1 cellular context compared by ENCODE assay signal in the genomic region with DNA sequence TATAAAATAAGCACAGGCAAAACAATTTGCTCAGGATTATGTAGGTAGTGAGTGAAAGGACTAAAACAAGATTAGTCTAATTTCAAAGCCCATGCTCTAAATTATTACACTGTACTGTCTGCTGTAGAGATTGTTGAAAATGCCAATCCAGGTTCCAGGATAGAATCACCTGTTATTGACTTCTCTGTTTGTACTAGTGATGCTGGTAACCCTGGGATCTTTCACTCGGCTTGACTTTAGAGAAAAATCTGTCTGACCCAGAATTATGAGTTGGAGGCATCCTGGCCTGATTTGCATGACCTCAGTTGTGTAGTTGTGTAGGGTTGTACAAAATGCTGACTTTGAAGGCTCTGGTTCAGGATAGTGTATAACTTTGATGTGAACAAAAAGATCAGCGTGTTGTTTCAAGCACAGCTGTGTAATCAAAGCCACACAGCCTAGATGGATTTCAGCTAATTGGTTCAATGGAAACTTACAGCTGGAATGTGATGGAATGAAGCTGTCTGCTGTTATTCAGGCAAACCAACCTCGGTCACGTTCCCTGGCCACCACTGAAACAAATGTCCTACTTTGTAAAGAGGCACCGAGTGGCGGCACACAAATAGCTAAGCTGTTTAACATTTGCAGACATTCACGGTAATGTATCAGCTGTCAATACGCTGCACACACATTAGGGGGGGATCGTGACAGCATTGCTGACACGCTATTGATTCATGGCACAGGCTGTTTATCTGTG.
TF ChIP-seq lines count a peak whose summit lies in the region.

No MANE protein-coding gene starts in this region.

TF ChIP-seq in IMR-90, 13 proteins besides CTCF, POLR2A, EP300 and RAD21:
- TF ChIP-seq CEBPB (IDR thresholded peaks at IDR 0.05; ENCODE audit: low read depth, low read length): no peak
- no peak for TF ChIP-seq MAFK (IDR thresholded peaks at IDR 0.05; ENCODE audit: low read depth, low read length)
- TF ChIP-seq MAZ (IDR thresholded peaks at IDR 0.05; ENCODE audit: borderline replicate concordance, low read depth, low read length): no peak
- TF ChIP-seq, protein P1, sequence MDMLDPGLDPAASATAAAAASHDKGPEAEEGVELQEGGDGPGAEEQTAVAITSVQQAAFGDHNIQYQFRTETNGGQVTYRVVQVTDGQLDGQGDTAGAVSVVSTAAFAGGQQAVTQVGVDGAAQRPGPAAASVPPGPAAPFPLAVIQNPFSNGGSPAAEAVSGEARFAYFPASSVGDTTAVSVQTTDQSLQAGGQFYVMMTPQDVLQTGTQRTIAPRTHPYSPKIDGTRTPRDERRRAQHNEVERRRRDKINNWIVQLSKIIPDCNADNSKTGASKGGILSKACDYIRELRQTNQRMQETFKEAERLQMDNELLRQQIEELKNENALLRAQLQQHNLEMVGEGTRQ (IDR thresholded peaks at IDR 0.05; ENCODE audit: low read depth, low read length): no peak
- no peak for TF ChIP-seq SMC3 (IDR thresholded peaks at IDR 0.05; ENCODE audit: low read depth, low read length)
- TF ChIP-seq, protein P2, sequence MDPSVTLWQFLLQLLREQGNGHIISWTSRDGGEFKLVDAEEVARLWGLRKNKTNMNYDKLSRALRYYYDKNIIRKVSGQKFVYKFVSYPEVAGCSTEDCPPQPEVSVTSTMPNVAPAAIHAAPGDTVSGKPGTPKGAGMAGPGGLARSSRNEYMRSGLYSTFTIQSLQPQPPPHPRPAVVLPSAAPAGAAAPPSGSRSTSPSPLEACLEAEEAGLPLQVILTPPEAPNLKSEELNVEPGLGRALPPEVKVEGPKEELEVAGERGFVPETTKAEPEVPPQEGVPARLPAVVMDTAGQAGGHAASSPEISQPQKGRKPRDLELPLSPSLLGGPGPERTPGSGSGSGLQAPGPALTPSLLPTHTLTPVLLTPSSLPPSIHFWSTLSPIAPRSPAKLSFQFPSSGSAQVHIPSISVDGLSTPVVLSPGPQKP (IDR thresholded peaks at IDR 0.05; ENCODE audit: borderline replicate concordance, low read depth, low read length): no peak
- no peak for TF ChIP-seq MXI1 (IDR thresholded peaks at IDR 0.05; ENCODE audit: borderline replicate concordance, low read depth, low read length)
- TF ChIP-seq NFE2L2 (IDR thresholded peaks at IDR 0.05; ENCODE audit: low read depth, low read length): no peak
- TF ChIP-seq RFX5 (IDR thresholded peaks at IDR 0.05; ENCODE audit: low read depth, low read length): no peak
- no peak for TF ChIP-seq FOS (IDR thresholded peaks at IDR 0.05; ENCODE audit: low read depth, low read length)
